In the genomic region with DNA sequence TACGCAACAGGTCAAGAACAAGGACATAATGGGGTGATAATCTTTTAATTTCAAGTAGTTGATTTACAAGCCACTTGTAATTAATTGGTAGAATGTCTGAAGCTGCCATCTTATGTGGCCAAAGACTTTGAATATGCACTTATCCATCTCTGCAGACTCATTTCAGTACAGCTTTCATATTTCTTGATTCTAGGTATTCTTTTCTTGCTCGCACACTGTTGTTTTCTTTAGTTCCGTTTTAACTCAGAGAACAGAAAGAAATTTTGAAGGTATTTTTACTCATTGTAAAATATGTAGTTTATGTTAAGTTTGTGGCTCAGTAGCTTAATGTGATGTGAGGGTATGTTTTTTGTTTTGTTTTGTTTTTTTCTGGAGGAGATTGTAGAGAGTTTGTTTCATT, we compare ENCODE assay signal across 28 cellular contexts.
DNase-seq lines count a peak whose midpoint lies in the region; ATAC-seq lines count a peak whose summit lies in the region.
"Had no signal": no experiment of that assay in that cellular context is flagged by ENCODE, and none has a peak within 500 bp of the region (broad histone marks: within the 10 kb centered on the region; RNA-seq: fewer than 3 reads in every experiment).

No MANE protein-coding gene starts in this region.

- ATAC-seq in activated CD8-positive, alpha-beta memory T cell treated with anti-CD3 and anti-CD28 coated beads, Interleukin-2, amount 10 ng/mL, durations not matched to agents 7 days and 5 days = peak; percentile 63
- no peak for ATAC-seq in T-helper 17 cell
- no peak for ATAC-seq in effector memory CD8-positive, alpha-beta T cell (replicated peaks)
- no peak for ATAC-seq in GM21381 (IDR thresholded peaks at IDR 0.05; ENCODE audit: unreplicated experiment)
- ATAC-seq: HepG2, left cardiac atrium had no signal

- H3K27ac Mint-ChIP-seq in activated CD8-positive, alpha-beta memory T cell treated with anti-CD3 and anti-CD28 coated beads, Interleukin-2, amount 10 ng/mL, durations not matched to agents 7 days and 5 days = peak overlapping the region; percentile 80
- H3K27ac Mint-ChIP-seq in CD8-positive, alpha-beta memory T cell = peak overlapping the region in 6 of 8 donors; percentile 0 to 77 (median 50)
- peak overlapping the region; percentile 87 for H3K27ac Mint-ChIP-seq in T-helper 17 cell
- H3K27ac Mint-ChIP-seq in effector memory CD8-positive, alpha-beta T cell = peak overlapping the region; percentile 44 to 64
- H3K27ac Mint-ChIP-seq: activated naive CD8-positive, alpha-beta T cell treated with anti-CD3 and anti-CD28 coated beads, Interleukin-2, amount 10 ng/mL, durations not matched to agents 7 days and 5 days; nephron progenitor cell had no signal

- no peaks in the 10 kb centered on the region for H3K27me3 Mint-ChIP-seq in activated CD8-positive, alpha-beta memory T cell treated with anti-CD3 and anti-CD28 coated beads, Interleukin-2, amount 10 ng/mL, durations not matched to agents 7 days and 5 days
- no peaks in the 10 kb centered on the region for H3K27me3 Mint-ChIP-seq in CD8-positive, alpha-beta memory T cell
- no peaks in the 10 kb centered on the region for H3K27me3 Mint-ChIP-seq in T-helper 17 cell
- no peaks in the 10 kb centered on the region for H3K27me3 Mint-ChIP-seq in effector memory CD8-positive, alpha-beta T cell
- H3K27me3 Mint-ChIP-seq: activated naive CD8-positive, alpha-beta T cell treated with anti-CD3 and anti-CD28 coated beads, Interleukin-2, amount 10 ng/mL, durations not matched to agents 7 days and 5 days had no signal

- peak overlapping the region; percentile 47 for H3K4me3 Mint-ChIP-seq in activated CD8-positive, alpha-beta memory T cell treated with anti-CD3 and anti-CD28 coated beads, Interleukin-2, amount 10 ng/mL, durations not matched to agents 7 days and 5 days
- no peak overlapping the region for H3K4me3 Mint-ChIP-seq in CD8-positive, alpha-beta memory T cell
- H3K4me3 Mint-ChIP-seq in T-helper 17 cell = no peak overlapping the region
- H3K4me3 Mint-ChIP-seq in effector memory CD8-positive, alpha-beta T cell = no peak overlapping the region
- H3K4me3 Mint-ChIP-seq: activated naive CD8-positive, alpha-beta T cell treated with anti-CD3 and anti-CD28 coated beads, Interleukin-2, amount 10 ng/mL, durations not matched to agents 7 days and 5 days; immature natural killer cell; nephron progenitor cell had no signal

- peaks cover 25% of the 10 kb centered on the region for H3K4me1 Mint-ChIP-seq in activated CD8-positive, alpha-beta memory T cell treated with anti-CD3 and anti-CD28 coated beads, Interleukin-2, amount 10 ng/mL, durations not matched to agents 7 days and 5 days
- H3K4me1 Mint-ChIP-seq in CD8-positive, alpha-beta memory T cell = peaks cover 6 to 24% (median 17%) of the 10 kb centered on the region in 3 donors
- peaks cover 16% of the 10 kb centered on the region for H3K4me1 Mint-ChIP-seq in T-helper 17 cell
- H3K4me1 Mint-ChIP-seq in effector memory CD8-positive, alpha-beta T cell (ENCODE audit: low read depth in 2 of 2) = peaks cover 2 to 15% of the 10 kb centered on the region in 2 donors
- H3K4me1 Mint-ChIP-seq: activated naive CD8-positive, alpha-beta T cell treated with anti-CD3 and anti-CD28 coated beads, Interleukin-2, amount 10 ng/mL, durations not matched to agents 7 days and 5 days; nephron progenitor cell had no signal

- no peaks in the 10 kb centered on the region for H3K9me3 Mint-ChIP-seq in activated CD8-positive, alpha-beta memory T cell treated with anti-CD3 and anti-CD28 coated beads, Interleukin-2, amount 10 ng/mL, durations not matched to agents 7 days and 5 days (ENCODE audit: low read depth)
- no peaks in the 10 kb centered on the region for H3K9me3 Mint-ChIP-seq in CD8-positive, alpha-beta memory T cell
- no peaks in the 10 kb centered on the region for H3K9me3 Mint-ChIP-seq in effector memory CD8-positive, alpha-beta T cell
- H3K9me3 Mint-ChIP-seq: activated naive CD8-positive, alpha-beta T cell treated with anti-CD3 and anti-CD28 coated beads, Interleukin-2, amount 10 ng/mL, durations not matched to agents 7 days and 5 days; immature natural killer cell; nephron progenitor cell had no signal

- peaks cover 43% of the 10 kb centered on the region for H3K36me3 Mint-ChIP-seq in activated CD8-positive, alpha-beta memory T cell treated with anti-CD3 and anti-CD28 coated beads, Interleukin-2, amount 10 ng/mL, durations not matched to agents 7 days and 5 days
- peaks cover 10 to 72% (median 20%) of the 10 kb centered on the region in 3 donors for H3K36me3 Mint-ChIP-seq in CD8-positive, alpha-beta memory T cell
- H3K36me3 Mint-ChIP-seq in T-helper 17 cell (ENCODE audit: low read depth) = peaks cover 9% of the 10 kb centered on the region
- H3K36me3 Mint-ChIP-seq in effector memory CD8-positive, alpha-beta T cell (ENCODE audit: insufficient read depth) = peaks cover 83% of the 10 kb centered on the region

- no peaks in the 10 kb centered on the region for H3K27me3 ChIP-seq in CD8-positive, alpha-beta memory T cell (ENCODE audit: insufficient read depth, low read length, poor library complexity, severe bottlenecking)
- H3K27me3 ChIP-seq: ascending aorta, colonic mucosa had no signal

- H3K4me3 ChIP-seq in CD8-positive, alpha-beta memory T cell (ENCODE audit: low read length) = no peak overlapping the region
- H3K4me3 ChIP-seq: ascending aorta, colonic mucosa, GM23248, lung had no signal

- H3K9me3 ChIP-seq in CD8-positive, alpha-beta memory T cell (ENCODE audit: low read length) = no peaks in the 10 kb centered on the region
- no peaks in the 10 kb centered on the region for H3K9me3 ChIP-seq in T-helper 17 cell (ENCODE audit: control insufficient read depth, low read length, poor library complexity, severe bottlenecking)
- H3K9me3 ChIP-seq: ascending aorta, colonic mucosa had no signal

- DNase-seq in activated CD8-positive, alpha-beta memory T cell treated with anti-CD3 and anti-CD28 coated beads, Interleukin-2, amount 10 ng/mL, durations not matched to agents 7 days and 5 days = no peak
- no peak for DNase-seq in activated CD8-positive, alpha-beta memory T cell treated with anti-CD3 and anti-CD28 coated beads, Interleukin-2, amount 50 U/mL, for 4 hours
- no peak for DNase-seq in CD8-positive, alpha-beta memory T cell
- DNase-seq in T-helper 17 cell (no peak), NCI-H69 (lab: John Stamatoyannopoulos, UW) (no peak), NCI-H345 treated with DMSO at 0.1 percent for 48 hours (lab: John Stamatoyannopoulos, UW; ENCODE audit: unreplicated experiment) (no peak)
- no peak for DNase-seq in effector memory CD8-positive, alpha-beta T cell
- DNase-seq: activated CD8-positive, alpha-beta memory T cell treated with anti-CD3 and anti-CD28 coated beads for 24 hours; activated naive CD8-positive, alpha-beta T cell treated with anti-CD3 and anti-CD28 coated beads, Interleukin-2, amount 10 ng/mL, durations not matched to agents 7 days and 5 days; colonic mucosa; effector CD8-positive, alpha-beta T cell; GM23248; immature natural killer cell; Karpas-422; left cardiac atrium; NCI-H1417; NCI-H2029 treated with DMSO at 0.1 percent for 48 hours; NCI-H526; nephron progenitor cell; SHP77 treated with DMSO at 0.1 percent for 48 hours; stimulated activated CD4-positive, alpha-beta T cell treated with anti-CD3 and anti-CD28 coated beads, Interleukin-4, amount 100 ng/mL, for 24 hours; T-helper 9 cell; trophoblast cell had no signal

- H3K27ac ChIP-seq in CD8-positive, alpha-beta memory T cell (ENCODE audit: low read depth, low read length) = no peak overlapping the region
- H3K27ac ChIP-seq: ascending aorta, colonic mucosa, epithelial cell of prostate, GM23248 had no signal

- CTCF ChIA-PET in activated CD8-positive, alpha-beta memory T cell treated with anti-CD3 and anti-CD28 coated beads, Interleukin-2, amount 10 ng/mL, durations not matched to agents 7 days and 5 days (lab: Charles Lee) = interaction anchor here (0.9 to 1.2 kb wide), 4 partner anchors 9 to 88 kb away, joined by 3 to 6 read pairs (median 4); no protein-coding TSS in a partner anchor
- CTCF ChIA-PET in CD8-positive, alpha-beta memory T cell (lab: Charles Lee) = no interaction called here

- POLR2A ChIA-PET in CD8-positive, alpha-beta memory T cell (lab: Charles Lee) = interaction anchor here (0.5 kb wide), 1 partner anchor 236 kb away, joined by 3 read pairs; no protein-coding TSS in a partner anchor

- peaks cover 38% of the 10 kb centered on the region for H3K36me3 ChIP-seq in CD8-positive, alpha-beta memory T cell (ENCODE audit: insufficient read depth, low read length)

- H3K4me1 ChIP-seq in CD8-positive, alpha-beta memory T cell (ENCODE audit: insufficient read depth, low read length) = no peaks in the 10 kb centered on the region
- H3K4me1 ChIP-seq: ascending aorta, colonic mucosa had no signal
